ENCODE assay signal across 1 cellular context in the genomic region with DNA sequence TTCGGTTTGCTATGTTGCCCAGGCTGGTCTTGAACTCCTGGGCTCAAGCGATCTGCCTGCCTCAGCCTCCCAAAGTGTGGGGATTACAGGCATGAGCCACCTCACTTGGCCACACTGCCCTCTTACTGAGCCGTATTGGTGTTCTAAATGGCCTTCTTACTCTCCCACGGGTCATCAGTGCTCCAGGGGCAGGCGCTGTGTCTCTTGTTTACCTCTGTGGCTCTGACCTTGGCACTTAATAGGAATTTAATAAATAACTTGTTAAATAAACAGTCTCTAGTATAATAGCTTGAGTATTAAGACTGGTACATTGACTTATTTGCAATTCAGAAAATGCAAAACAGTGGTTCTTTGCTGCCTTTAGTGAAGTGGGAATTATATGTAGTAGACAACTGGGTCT.
A peak's percentile ranks its signal among the peaks of the same experiment; 100 is the strongest.
TF ChIP-seq lines count a peak whose summit lies in the region.

No MANE protein-coding gene starts in this region.

TF ChIP-seq in HepG2, 621 proteins besides CTCF, POLR2A, EP300 and RAD21 (continues in another document):
- TF ChIP-seq ARNT (IDR thresholded peaks at IDR 0.05) (no peak), SRSF4 (IDR thresholded peaks at IDR 0.05; ENCODE audit: low read depth, low read length, poor library complexity, severe bottlenecking) (no peak), XRCC5 (optimal IDR thresholded peaks at IDR 0.05; ENCODE audit: low read length) (no peak), ZNF709 (CRISPR knock-in tag; IDR thresholded peaks at IDR 0.05) (no peak), HMG20A (CRISPR knock-in tag; IDR thresholded peaks at IDR 0.05; ENCODE audit: borderline replicate concordance) (no peak), SALL1 (CRISPR knock-in tag; IDR thresholded peaks at IDR 0.05) (peak; percentile 45; the same call in 1 of the 2 replicates), CENPX (CRISPR knock-in tag; IDR thresholded peaks at IDR 0.05) (no peak), TEAD3 (CRISPR knock-in tag; optimal IDR thresholded peaks at IDR 0.05; ENCODE audit: borderline replicate concordance) (peak; percentile 32), ZNF225 (CRISPR knock-in tag; IDR thresholded peaks at IDR 0.05) (no peak), ISX (CRISPR knock-in tag; conservative IDR thresholded peaks at IDR 0.05) (no peak), RXRB (CRISPR knock-in tag; IDR thresholded peaks at IDR 0.05; ENCODE audit: borderline replicate concordance) (no peak), TBP (CRISPR knock-in tag; IDR thresholded peaks at IDR 0.05) (no peak), KAT8 (CRISPR knock-in tag; IDR thresholded peaks at IDR 0.05) (no peak), SMAD3 (CRISPR knock-in tag; IDR thresholded peaks at IDR 0.05) (0 out of 2 replicates have a peak, but pooled peaks have one; percentile 16), SETDB1 (CRISPR knock-in tag; IDR thresholded peaks at IDR 0.05; ENCODE audit: borderline replicate concordance) (no peak), MTF1 (CRISPR knock-in tag; IDR thresholded peaks at IDR 0.05) (no peak), MLLT10 (CRISPR knock-in tag; IDR thresholded peaks at IDR 0.05) (no peak), NR2F6 (IDR thresholded peaks at IDR 0.05) (no peak), NR2F6 (CRISPR knock-in tag; IDR thresholded peaks at IDR 0.05) (0 out of 2 replicates have a peak, but pooled peaks have one; percentile 16), GLI4 (CRISPR knock-in tag; IDR thresholded peaks at IDR 0.05; ENCODE audit: borderline replicate concordance) (no peak), ZNF367 (CRISPR knock-in tag; IDR thresholded peaks at IDR 0.05; ENCODE audit: borderline replicate concordance) (no peak), SATB2 (CRISPR knock-in tag; IDR thresholded peaks at IDR 0.05) (peak; percentile 97), CREM (IDR thresholded peaks at IDR 0.05) (no peak), CREM (CRISPR knock-in tag; IDR thresholded peaks at IDR 0.05) (no peak), ZNF7 (CRISPR knock-in tag; IDR thresholded peaks at IDR 0.05) (no peak), RFX3 (CRISPR knock-in tag; IDR thresholded peaks at IDR 0.05) (no peak), SOX13 (IDR thresholded peaks at IDR 0.05) (no peak), SOX13 (CRISPR knock-in tag; conservative IDR thresholded peaks at IDR 0.05 in 1 of 2, IDR thresholded peaks at IDR 0.05 in 1 of 2) (peak in 1 of 2 experiments; percentile 45; a peak in 2 of 4 replicates), ZBTB21 (CRISPR knock-in tag; IDR thresholded peaks at IDR 0.05) (no peak), IKZF1 (IDR thresholded peaks at IDR 0.05) (no peak), MATR3 (CRISPR knock-in tag; IDR thresholded peaks at IDR 0.05) (no peak), TBL1XR1 (IDR thresholded peaks at IDR 0.05; ENCODE audit: borderline replicate concordance, low read length, partially characterized antibody) (no peak), ZSCAN31 (CRISPR knock-in tag; IDR thresholded peaks at IDR 0.05; ENCODE audit: low read depth) (no peak), HNRNPK (IDR thresholded peaks at IDR 0.05; ENCODE audit: low read depth, low read length, poor library complexity, severe bottlenecking) (no peak)
- TF ChIP-seq, protein P1, sequence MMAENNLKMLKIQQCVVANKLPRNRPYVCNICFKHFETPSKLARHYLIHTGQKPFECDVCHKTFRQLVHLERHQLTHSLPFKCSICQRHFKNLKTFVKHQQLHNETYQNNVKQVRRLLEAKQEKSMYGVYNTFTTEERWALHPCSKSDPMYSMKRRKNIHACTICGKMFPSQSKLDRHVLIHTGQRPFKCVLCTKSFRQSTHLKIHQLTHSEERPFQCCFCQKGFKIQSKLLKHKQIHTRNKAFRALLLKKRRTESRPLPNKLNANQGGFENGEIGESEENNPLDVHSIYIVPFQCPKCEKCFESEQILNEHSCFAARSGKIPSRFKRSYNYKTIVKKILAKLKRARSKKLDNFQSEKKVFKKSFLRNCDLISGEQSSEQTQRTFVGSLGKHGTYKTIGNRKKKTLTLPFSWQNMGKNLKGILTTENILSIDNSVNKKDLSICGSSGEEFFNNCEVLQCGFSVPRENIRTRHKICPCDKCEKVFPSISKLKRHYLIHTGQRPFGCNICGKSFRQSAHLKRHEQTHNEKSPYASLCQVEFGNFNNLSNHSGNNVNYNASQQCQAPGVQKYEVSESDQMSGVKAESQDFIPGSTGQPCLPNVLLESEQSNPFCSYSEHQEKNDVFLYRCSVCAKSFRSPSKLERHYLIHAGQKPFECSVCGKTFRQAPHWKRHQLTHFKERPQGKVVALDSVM (CRISPR knock-in tag; IDR thresholded peaks at IDR 0.05), result peak; percentile 36
- TF ChIP-seq, protein P2, sequence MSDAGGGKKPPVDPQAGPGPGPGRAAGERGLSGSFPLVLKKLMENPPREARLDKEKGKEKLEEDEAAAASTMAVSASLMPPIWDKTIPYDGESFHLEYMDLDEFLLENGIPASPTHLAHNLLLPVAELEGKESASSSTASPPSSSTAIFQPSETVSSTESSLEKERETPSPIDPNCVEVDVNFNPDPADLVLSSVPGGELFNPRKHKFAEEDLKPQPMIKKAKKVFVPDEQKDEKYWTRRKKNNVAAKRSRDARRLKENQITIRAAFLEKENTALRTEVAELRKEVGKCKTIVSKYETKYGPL (CRISPR knock-in tag; IDR thresholded peaks at IDR 0.05), result no peak
- TF ChIP-seq, protein P3, sequence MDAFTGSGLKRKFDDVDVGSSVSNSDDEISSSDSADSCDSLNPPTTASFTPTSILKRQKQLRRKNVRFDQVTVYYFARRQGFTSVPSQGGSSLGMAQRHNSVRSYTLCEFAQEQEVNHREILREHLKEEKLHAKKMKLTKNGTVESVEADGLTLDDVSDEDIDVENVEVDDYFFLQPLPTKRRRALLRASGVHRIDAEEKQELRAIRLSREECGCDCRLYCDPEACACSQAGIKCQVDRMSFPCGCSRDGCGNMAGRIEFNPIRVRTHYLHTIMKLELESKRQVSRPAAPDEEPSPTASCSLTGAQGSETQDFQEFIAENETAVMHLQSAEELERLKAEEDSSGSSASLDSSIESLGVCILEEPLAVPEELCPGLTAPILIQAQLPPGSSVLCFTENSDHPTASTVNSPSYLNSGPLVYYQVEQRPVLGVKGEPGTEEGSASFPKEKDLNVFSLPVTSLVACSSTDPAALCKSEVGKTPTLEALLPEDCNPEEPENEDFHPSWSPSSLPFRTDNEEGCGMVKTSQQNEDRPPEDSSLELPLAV (CRISPR knock-in tag; conservative IDR thresholded peaks at IDR 0.05; ENCODE audit: low read depth), result no peak
- TF ChIP-seq, protein P4, sequence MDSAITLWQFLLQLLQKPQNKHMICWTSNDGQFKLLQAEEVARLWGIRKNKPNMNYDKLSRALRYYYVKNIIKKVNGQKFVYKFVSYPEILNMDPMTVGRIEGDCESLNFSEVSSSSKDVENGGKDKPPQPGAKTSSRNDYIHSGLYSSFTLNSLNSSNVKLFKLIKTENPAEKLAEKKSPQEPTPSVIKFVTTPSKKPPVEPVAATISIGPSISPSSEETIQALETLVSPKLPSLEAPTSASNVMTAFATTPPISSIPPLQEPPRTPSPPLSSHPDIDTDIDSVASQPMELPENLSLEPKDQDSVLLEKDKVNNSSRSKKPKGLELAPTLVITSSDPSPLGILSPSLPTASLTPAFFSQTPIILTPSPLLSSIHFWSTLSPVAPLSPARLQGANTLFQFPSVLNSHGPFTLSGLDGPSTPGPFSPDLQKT (CRISPR knock-in tag; IDR thresholded peaks at IDR 0.05; ENCODE audit: borderline replicate concordance), result no peak
- TF ChIP-seq, protein P5, sequence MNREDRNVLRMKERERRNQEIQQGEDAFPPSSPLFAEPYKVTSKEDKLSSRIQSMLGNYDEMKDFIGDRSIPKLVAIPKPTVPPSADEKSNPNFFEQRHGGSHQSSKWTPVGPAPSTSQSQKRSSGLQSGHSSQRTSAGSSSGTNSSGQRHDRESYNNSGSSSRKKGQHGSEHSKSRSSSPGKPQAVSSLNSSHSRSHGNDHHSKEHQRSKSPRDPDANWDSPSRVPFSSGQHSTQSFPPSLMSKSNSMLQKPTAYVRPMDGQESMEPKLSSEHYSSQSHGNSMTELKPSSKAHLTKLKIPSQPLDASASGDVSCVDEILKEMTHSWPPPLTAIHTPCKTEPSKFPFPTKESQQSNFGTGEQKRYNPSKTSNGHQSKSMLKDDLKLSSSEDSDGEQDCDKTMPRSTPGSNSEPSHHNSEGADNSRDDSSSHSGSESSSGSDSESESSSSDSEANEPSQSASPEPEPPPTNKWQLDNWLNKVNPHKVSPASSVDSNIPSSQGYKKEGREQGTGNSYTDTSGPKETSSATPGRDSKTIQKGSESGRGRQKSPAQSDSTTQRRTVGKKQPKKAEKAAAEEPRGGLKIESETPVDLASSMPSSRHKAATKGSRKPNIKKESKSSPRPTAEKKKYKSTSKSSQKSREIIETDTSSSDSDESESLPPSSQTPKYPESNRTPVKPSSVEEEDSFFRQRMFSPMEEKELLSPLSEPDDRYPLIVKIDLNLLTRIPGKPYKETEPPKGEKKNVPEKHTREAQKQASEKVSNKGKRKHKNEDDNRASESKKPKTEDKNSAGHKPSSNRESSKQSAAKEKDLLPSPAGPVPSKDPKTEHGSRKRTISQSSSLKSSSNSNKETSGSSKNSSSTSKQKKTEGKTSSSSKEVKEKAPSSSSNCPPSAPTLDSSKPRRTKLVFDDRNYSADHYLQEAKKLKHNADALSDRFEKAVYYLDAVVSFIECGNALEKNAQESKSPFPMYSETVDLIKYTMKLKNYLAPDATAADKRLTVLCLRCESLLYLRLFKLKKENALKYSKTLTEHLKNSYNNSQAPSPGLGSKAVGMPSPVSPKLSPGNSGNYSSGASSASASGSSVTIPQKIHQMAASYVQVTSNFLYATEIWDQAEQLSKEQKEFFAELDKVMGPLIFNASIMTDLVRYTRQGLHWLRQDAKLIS (CRISPR knock-in tag; IDR thresholded peaks at IDR 0.05), result no peak
- TF ChIP-seq, protein P6, sequence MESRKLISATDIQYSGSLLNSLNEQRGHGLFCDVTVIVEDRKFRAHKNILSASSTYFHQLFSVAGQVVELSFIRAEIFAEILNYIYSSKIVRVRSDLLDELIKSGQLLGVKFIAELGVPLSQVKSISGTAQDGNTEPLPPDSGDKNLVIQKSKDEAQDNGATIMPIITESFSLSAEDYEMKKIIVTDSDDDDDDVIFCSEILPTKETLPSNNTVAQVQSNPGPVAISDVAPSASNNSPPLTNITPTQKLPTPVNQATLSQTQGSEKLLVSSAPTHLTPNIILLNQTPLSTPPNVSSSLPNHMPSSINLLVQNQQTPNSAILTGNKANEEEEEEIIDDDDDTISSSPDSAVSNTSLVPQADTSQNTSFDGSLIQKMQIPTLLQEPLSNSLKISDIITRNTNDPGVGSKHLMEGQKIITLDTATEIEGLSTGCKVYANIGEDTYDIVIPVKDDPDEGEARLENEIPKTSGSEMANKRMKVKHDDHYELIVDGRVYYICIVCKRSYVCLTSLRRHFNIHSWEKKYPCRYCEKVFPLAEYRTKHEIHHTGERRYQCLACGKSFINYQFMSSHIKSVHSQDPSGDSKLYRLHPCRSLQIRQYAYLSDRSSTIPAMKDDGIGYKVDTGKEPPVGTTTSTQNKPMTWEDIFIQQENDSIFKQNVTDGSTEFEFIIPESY (CRISPR knock-in tag; IDR thresholded peaks at IDR 0.05), result peak; percentile 67; the same call in 1 of the 2 replicates
- TF ChIP-seq, protein P7, sequence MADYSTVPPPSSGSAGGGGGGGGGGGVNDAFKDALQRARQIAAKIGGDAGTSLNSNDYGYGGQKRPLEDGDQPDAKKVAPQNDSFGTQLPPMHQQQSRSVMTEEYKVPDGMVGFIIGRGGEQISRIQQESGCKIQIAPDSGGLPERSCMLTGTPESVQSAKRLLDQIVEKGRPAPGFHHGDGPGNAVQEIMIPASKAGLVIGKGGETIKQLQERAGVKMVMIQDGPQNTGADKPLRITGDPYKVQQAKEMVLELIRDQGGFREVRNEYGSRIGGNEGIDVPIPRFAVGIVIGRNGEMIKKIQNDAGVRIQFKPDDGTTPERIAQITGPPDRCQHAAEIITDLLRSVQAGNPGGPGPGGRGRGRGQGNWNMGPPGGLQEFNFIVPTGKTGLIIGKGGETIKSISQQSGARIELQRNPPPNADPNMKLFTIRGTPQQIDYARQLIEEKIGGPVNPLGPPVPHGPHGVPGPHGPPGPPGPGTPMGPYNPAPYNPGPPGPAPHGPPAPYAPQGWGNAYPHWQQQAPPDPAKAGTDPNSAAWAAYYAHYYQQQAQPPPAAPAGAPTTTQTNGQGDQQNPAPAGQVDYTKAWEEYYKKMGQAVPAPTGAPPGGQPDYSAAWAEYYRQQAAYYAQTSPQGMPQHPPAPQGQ (CRISPR knock-in tag; IDR thresholded peaks at IDR 0.05; ENCODE audit: borderline replicate concordance), result no peak
- TF ChIP-seq, protein P8, sequence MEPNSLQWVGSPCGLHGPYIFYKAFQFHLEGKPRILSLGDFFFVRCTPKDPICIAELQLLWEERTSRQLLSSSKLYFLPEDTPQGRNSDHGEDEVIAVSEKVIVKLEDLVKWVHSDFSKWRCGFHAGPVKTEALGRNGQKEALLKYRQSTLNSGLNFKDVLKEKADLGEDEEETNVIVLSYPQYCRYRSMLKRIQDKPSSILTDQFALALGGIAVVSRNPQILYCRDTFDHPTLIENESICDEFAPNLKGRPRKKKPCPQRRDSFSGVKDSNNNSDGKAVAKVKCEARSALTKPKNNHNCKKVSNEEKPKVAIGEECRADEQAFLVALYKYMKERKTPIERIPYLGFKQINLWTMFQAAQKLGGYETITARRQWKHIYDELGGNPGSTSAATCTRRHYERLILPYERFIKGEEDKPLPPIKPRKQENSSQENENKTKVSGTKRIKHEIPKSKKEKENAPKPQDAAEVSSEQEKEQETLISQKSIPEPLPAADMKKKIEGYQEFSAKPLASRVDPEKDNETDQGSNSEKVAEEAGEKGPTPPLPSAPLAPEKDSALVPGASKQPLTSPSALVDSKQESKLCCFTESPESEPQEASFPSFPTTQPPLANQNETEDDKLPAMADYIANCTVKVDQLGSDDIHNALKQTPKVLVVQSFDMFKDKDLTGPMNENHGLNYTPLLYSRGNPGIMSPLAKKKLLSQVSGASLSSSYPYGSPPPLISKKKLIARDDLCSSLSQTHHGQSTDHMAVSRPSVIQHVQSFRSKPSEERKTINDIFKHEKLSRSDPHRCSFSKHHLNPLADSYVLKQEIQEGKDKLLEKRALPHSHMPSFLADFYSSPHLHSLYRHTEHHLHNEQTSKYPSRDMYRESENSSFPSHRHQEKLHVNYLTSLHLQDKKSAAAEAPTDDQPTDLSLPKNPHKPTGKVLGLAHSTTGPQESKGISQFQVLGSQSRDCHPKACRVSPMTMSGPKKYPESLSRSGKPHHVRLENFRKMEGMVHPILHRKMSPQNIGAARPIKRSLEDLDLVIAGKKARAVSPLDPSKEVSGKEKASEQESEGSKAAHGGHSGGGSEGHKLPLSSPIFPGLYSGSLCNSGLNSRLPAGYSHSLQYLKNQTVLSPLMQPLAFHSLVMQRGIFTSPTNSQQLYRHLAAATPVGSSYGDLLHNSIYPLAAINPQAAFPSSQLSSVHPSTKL (CRISPR knock-in tag; IDR thresholded peaks at IDR 0.05), result peak; percentile 49; the same call in 1 of the 2 replicates
- TF ChIP-seq, protein P9, sequence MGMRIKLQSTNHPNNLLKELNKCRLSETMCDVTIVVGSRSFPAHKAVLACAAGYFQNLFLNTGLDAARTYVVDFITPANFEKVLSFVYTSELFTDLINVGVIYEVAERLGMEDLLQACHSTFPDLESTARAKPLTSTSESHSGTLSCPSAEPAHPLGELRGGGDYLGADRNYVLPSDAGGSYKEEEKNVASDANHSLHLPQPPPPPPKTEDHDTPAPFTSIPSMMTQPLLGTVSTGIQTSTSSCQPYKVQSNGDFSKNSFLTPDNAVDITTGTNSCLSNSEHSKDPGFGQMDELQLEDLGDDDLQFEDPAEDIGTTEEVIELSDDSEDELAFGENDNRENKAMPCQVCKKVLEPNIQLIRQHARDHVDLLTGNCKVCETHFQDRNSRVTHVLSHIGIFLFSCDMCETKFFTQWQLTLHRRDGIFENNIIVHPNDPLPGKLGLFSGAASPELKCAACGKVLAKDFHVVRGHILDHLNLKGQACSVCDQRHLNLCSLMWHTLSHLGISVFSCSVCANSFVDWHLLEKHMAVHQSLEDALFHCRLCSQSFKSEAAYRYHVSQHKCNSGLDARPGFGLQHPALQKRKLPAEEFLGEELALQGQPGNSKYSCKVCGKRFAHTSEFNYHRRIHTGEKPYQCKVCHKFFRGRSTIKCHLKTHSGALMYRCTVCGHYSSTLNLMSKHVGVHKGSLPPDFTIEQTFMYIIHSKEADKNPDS (CRISPR knock-in tag; IDR thresholded peaks at IDR 0.05), result no peak
